ENCODE assay signal across 20 cellular contexts in genomic region chr5:154418344-154418820, GRCh38. TPM values are rescaled to one million over a fixed set of nuclear protein-coding genes. Genes with fewer than 3 reads are reported as not detected.
DNase-seq lines count a peak whose midpoint lies in the region; ATAC-seq lines count a peak whose summit lies in the region.
"Had no signal": no experiment of that assay in that cellular context is flagged by ENCODE, and none has a peak within 500 bp of the region (broad histone marks: within the 10 kb centered on the region; RNA-seq: fewer than 3 reads in every experiment).

No MANE protein-coding gene starts in this region.

- peaks cover 4% of the 10 kb centered on the region for H3K9me3 Mint-ChIP-seq in activated T-helper 17 cell treated with anti-CD3 and anti-CD28 coated beads, Interleukin-2, amount 50 U/mL, for 72 hours

- peak overlapping the region; percentile 63 for H3K27ac Mint-ChIP-seq in activated T-helper 17 cell treated with anti-CD3 and anti-CD28 coated beads, Interleukin-2, amount 50 U/mL, for 72 hours

- H3K36me3 Mint-ChIP-seq in activated T-helper 17 cell treated with anti-CD3 and anti-CD28 coated beads, Interleukin-2, amount 50 U/mL, for 72 hours (ENCODE audit: low read depth): peaks cover 65% of the 10 kb centered on the region
- H3K36me3 Mint-ChIP-seq: natural killer cell had no signal

- H3K4me1 Mint-ChIP-seq in activated T-helper 17 cell treated with anti-CD3 and anti-CD28 coated beads, Interleukin-2, amount 50 U/mL, for 72 hours: peaks cover 5% of the 10 kb centered on the region

- ATAC-seq in activated T-helper 17 cell treated with anti-CD3 and anti-CD28 coated beads, Interleukin-2, amount 50 U/mL, for 72 hours (replicated peaks): no peak
- no peak for ATAC-seq in GM21528 (IDR thresholded peaks at IDR 0.05; ENCODE audit: low FRiP score, unreplicated experiment)
- ATAC-seq: natural killer cell had no signal

- H3K27me3 Mint-ChIP-seq in activated T-helper 17 cell treated with anti-CD3 and anti-CD28 coated beads, Interleukin-2, amount 50 U/mL, for 72 hours: no peaks in the 10 kb centered on the region

- no peak overlapping the region for H3K4me3 Mint-ChIP-seq in activated T-helper 17 cell treated with anti-CD3 and anti-CD28 coated beads, Interleukin-2, amount 50 U/mL, for 72 hours
- H3K4me3 Mint-ChIP-seq: natural killer cell had no signal

- DNase-seq in GM04503 (ENCODE audit: low read depth) (peak; percentile 32), NCI-H1105 treated with DMSO at 0.1 percent for 48 hours (lab: John Stamatoyannopoulos, UW) (peak; percentile 88), medulla oblongata (ENCODE audit: extremely low spot score) (peak; percentile 10), amniotic stem cell (lab: John Stamatoyannopoulos, UW) (no peak), NOMO-1 (lab: John Stamatoyannopoulos, UW; ENCODE audit: unreplicated experiment in 2 of 2) (no peak), NCI-H2107 treated with DMSO at 0.1 percent for 48 hours (lab: John Stamatoyannopoulos, UW; ENCODE audit: unreplicated experiment) (no peak)
- DNase-seq: cerebellar nuclear complex; heart right ventricle; natural killer cell; NCI-H1694; NCI-H510A treated with DMSO at 0.1 percent for 48 hours; SIG-M5; stimulated activated CD4-positive, alpha-beta T cell treated with anti-CD3 and anti-CD28 coated beads, Interleukin-4, amount 100 ng/mL, for 24 hours had no signal

RNA-seq across cellular contexts. Expression of gene SAP30L, which starts 27.4 kb away (rescaled TPM):
- total RNA-seq in activated T-helper 17 cell treated with anti-CD3 and anti-CD28 coated beads, Interleukin-2, amount 50 U/mL, for 72 hours: 10 to 100 TPM; 16.4 to 28.9 TPM

RNA-seq across cellular contexts. Expression of gene HAND1, which starts 59.6 kb away (rescaled TPM):
- total RNA-seq in activated T-helper 17 cell treated with anti-CD3 and anti-CD28 coated beads, Interleukin-2, amount 50 U/mL, for 72 hours: not detected
- total RNA-seq: lung microvascular endothelial cell; natural killer cell; OCI-LY7; skeletal muscle tissue; suprapubic skin; T-helper 2 cell treated with Interferon-gamma antibody and Interleukin-4, amounts not matched to agents 100 ng/mL and 5 ng/mL, for 36 hours had no signal

Comparison
In these comparisons a context has a peak if more than half of its experiments do, and no peak if none do; other contexts are left out.
1. DNase-seq: peak in GM04503 (single experiment), NCI-H1105 treated with DMSO at 0.1 percent for 48 hours (single experiment) and medulla oblongata (single experiment); none in amniotic stem cell (single experiment), NOMO-1 (0 of 2) and NCI-H2107 treated with DMSO at 0.1 percent for 48 hours (single experiment).